11 cellular contexts compared by ENCODE assay signal in the genomic region with DNA sequence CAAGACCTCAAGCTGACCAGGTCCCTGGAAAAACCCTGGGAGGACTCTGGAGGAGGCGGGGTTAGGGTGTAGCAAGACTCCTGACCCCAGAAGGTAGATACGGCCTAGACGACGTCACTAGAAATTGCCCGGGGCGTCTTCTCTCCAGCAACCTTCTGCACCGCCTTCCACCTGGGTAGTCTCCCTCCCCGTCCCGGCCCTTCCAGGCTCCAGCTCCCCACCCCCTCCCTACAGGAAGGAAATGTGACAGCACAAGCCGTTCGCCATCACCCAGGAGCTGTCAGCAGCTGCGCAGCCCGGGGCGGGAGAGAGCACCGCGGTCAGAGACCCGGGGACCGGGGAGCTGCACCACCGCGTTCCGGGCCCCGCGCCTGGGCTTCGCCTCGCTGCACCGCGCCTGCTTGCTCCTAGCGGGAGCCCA. TPM values are rescaled to one million over a fixed set of nuclear protein-coding genes. Genes with fewer than 3 reads are reported as not detected.
DNase-seq lines count a peak whose midpoint lies in the region; ATAC-seq lines count a peak whose summit lies in the region.
"Had no signal": no experiment of that assay in that cellular context is flagged by ENCODE, and none has a peak within 500 bp of the region (broad histone marks: within the 10 kb centered on the region; RNA-seq: fewer than 3 reads in every experiment).

No MANE protein-coding gene starts in this region.

- no peaks in the 10 kb centered on the region for H3K9me3 ChIP-seq in BLaER1 treated with 17β-estradiol and CSF1 and Interleukin-3, amounts not matched to agents 10 nM and 100 nM (replicated peaks in 1 of 11)
- H3K9me3 ChIP-seq in mesenchymal stem cell (ENCODE audit: control insufficient read depth, low read length) = no peaks in the 10 kb centered on the region

- no peak overlapping the region for H4K91ac ChIP-seq in mesenchymal stem cell (ENCODE audit: low read length)

- H3K23ac ChIP-seq in mesenchymal stem cell (ENCODE audit: low read length in 2 of 2) = no peak overlapping the region

- H3K4me3 Mint-ChIP-seq in effector memory CD8-positive, alpha-beta T cell = peak overlapping the region; percentile 57 to 72
- peak overlapping the region in 1 of 5 donors; percentile 41 for H3K4me3 Mint-ChIP-seq in immature natural killer cell

- peaks cover 61 to 82% of the 10 kb centered on the region in 2 donors for H3K27me3 Mint-ChIP-seq in effector memory CD8-positive, alpha-beta T cell
- H3K27me3 Mint-ChIP-seq in immature natural killer cell (ENCODE audit: low read depth in 3 of 3) = peaks cover 5 to 34% (median 17%) of the 10 kb centered on the region in 3 donors

- peak overlapping the region in 1 of 2 experiments; percentile 79 for H2BK12ac ChIP-seq in mesenchymal stem cell (ENCODE audit: low read length in 2 of 2)

- peak overlapping the region; percentile 76 for H4K8ac ChIP-seq in mesenchymal stem cell (ENCODE audit: low read length)

- no peak overlapping the region for H3K27ac Mint-ChIP-seq in effector memory CD8-positive, alpha-beta T cell
- no peak overlapping the region for H3K27ac Mint-ChIP-seq in immature natural killer cell
- H3K27ac Mint-ChIP-seq: CD14-positive monocyte had no signal

- DNase-seq in NCI-H1105 treated with DMSO at 0.1 percent for 48 hours (lab: John Stamatoyannopoulos, UW) = peak; percentile 51
- no peak for DNase-seq in effector memory CD8-positive, alpha-beta T cell
- DNase-seq in mesenchymal stem cell = peak; percentile 47
- DNase-seq in NCI-H1436 treated with DMSO at 0.1 percent for 48 hours (lab: John Stamatoyannopoulos, UW) = no peak
- no peak for DNase-seq in NCI-H1694 (lab: John Stamatoyannopoulos, UW)
- DNase-seq in immature natural killer cell = no peak
- DNase-seq in medulla oblongata (ENCODE audit: extremely low spot score) = no peak
- DNase-seq: NCI-H226, T1000 had no signal

- H3K27ac ChIP-seq in BLaER1 treated with 17β-estradiol and CSF1 and Interleukin-3, amounts not matched to agents 10 nM and 100 nM = peak overlapping the region in 9 of 11 experiments; percentile 76 to 96 (median 92); a peak in 17 of 22 replicates
- peak overlapping the region; percentile 66 for H3K27ac ChIP-seq in mesenchymal stem cell (ENCODE audit: low read length, poor library complexity, severe bottlenecking)

- H2BK5ac ChIP-seq in mesenchymal stem cell (ENCODE audit: low read depth, low read length, poor library complexity, severe bottlenecking) = peak overlapping the region; percentile 36

- ATAC-seq in effector memory CD8-positive, alpha-beta T cell (replicated peaks) = no peak

- 7% methylated on average over 21 of the region's 28 CpGs for WGBS in mesenchymal stem cell

- no peaks in the 10 kb centered on the region for H3K36me3 ChIP-seq in BLaER1 treated with 17β-estradiol and CSF1 and Interleukin-3, amounts not matched to agents 10 nM and 100 nM
- no peaks in the 10 kb centered on the region for H3K36me3 ChIP-seq in mesenchymal stem cell (ENCODE audit: control insufficient read depth in 1 of 2, insufficient read depth in 2 of 2, low read depth in 1 of 2, low read length in 2 of 2)

- no peak overlapping the region for H2BK120ac ChIP-seq in mesenchymal stem cell (ENCODE audit: low read depth, low read length)

- H4K20me1 ChIP-seq in BLaER1 treated with 17β-estradiol and CSF1 and Interleukin-3, amounts not matched to agents 10 nM and 100 nM = no peaks in the 10 kb centered on the region

- peak overlapping the region; percentile 44 for H2BK15ac ChIP-seq in mesenchymal stem cell (ENCODE audit: low read depth, poor library complexity, severe bottlenecking)

- H2AFZ ChIP-seq in mesenchymal stem cell (ENCODE audit: low read depth, low read length) = peak overlapping the region; percentile 56

- H3K79me1 ChIP-seq in mesenchymal stem cell (replicated peaks; ENCODE audit: low read length, poor library complexity, severe bottlenecking) = no peaks in the 10 kb centered on the region

- peaks cover 8 to 12% of the 10 kb centered on the region in 2 donors for H3K4me1 Mint-ChIP-seq in effector memory CD8-positive, alpha-beta T cell (ENCODE audit: low read depth in 2 of 2)
- peaks cover 7 to 8% of the 10 kb centered on the region in 2 donors for H3K4me1 Mint-ChIP-seq in immature natural killer cell

- no peaks in the 10 kb centered on the region for H3K9me3 Mint-ChIP-seq in effector memory CD8-positive, alpha-beta T cell
- H3K9me3 Mint-ChIP-seq in immature natural killer cell = peaks cover 0 to 6% (median 2%) of the 10 kb centered on the region in 6 donors

- peaks cover 27 to 59% (median 48%) of the 10 kb centered on the region in 10 experiments for H3K4me1 ChIP-seq in BLaER1 treated with 17β-estradiol and CSF1 and Interleukin-3, amounts not matched to agents 10 nM and 100 nM
- peaks cover 32% of the 10 kb centered on the region for H3K4me1 ChIP-seq in mesenchymal stem cell (ENCODE audit: control insufficient read depth, insufficient read depth, low read depth, low read length)

- peak overlapping the region in 1 of 2 experiments; percentile 50 for H3K18ac ChIP-seq in mesenchymal stem cell (ENCODE audit: low read depth in 1 of 2, low read length in 2 of 2)

- no peak overlapping the region for H2AK5ac ChIP-seq in mesenchymal stem cell (ENCODE audit: low read length, severe bottlenecking)

- no peak overlapping the region for H3K14ac ChIP-seq in mesenchymal stem cell (ENCODE audit: low read length in 2 of 2)

- no peaks in the 10 kb centered on the region for H3K36me3 Mint-ChIP-seq in effector memory CD8-positive, alpha-beta T cell (ENCODE audit: insufficient read depth)
- H3K36me3 Mint-ChIP-seq in immature natural killer cell = peaks cover 0 to 5% (median 4%) of the 10 kb centered on the region in 3 donors

- peaks cover 0 to 31% (median 0%) of the 10 kb centered on the region in 11 experiments; a peak in 5 of 22 replicates for H3K27me3 ChIP-seq in BLaER1 treated with 17β-estradiol and CSF1 and Interleukin-3, amounts not matched to agents 10 nM and 100 nM
- peaks cover 0 to 43% of the 10 kb centered on the region in 2 experiments for H3K27me3 ChIP-seq in mesenchymal stem cell (ENCODE audit: control insufficient read depth in 1 of 2, insufficient read depth in 1 of 2, low read length in 2 of 2)

- peak overlapping the region in 10 of 11 experiments; percentile 73 to 93 (median 89); a peak in 17 of 22 replicates for H3K9ac ChIP-seq in BLaER1 treated with 17β-estradiol and CSF1 and Interleukin-3, amounts not matched to agents 10 nM and 100 nM
- H3K9ac ChIP-seq in mesenchymal stem cell (ENCODE audit: low read length) = no peak overlapping the region

- H3K4me2 ChIP-seq in BLaER1 treated with 17β-estradiol and CSF1 and Interleukin-3, amounts not matched to agents 10 nM and 100 nM = peak overlapping the region; percentile 88 to 99 (median 95)
- peak overlapping the region; percentile 90 for H3K4me2 ChIP-seq in mesenchymal stem cell (ENCODE audit: low read length, poor library complexity, severe bottlenecking)

- H3K4ac ChIP-seq in mesenchymal stem cell (ENCODE audit: low read depth in 1 of 2, low read length in 2 of 2) = peak overlapping the region in 1 of 2 experiments; percentile 10

- H3K4me3 ChIP-seq in BLaER1 treated with 17β-estradiol and CSF1 and Interleukin-3, amounts not matched to agents 10 nM and 100 nM = peak overlapping the region; percentile 61 to 80 (median 69)
- H3K4me3 ChIP-seq in mesenchymal stem cell (ENCODE audit: insufficient read depth in 1 of 2, low read depth in 1 of 2, low read length in 2 of 2) = no peak overlapping the region

RNA-seq across cellular contexts. Expression of gene SERTAD4, which starts 20.0 kb away (rescaled TPM):
- polyA plus RNA-seq in mesenchymal stem cell (2013, experiment 1 of 2) = 6.3 TPM
- 5.7 TPM for polyA plus RNA-seq in mesenchymal stem cell (2013, experiment 2 of 2)
- not detected for polyA plus RNA-seq in immature natural killer cell
- polyA plus RNA-seq: CD14-positive monocyte had no signal

Comparison
In these comparisons a context has a peak if more than half of its experiments do, and no peak if none do; other contexts are left out.
1. H3K4me3 ChIP-seq: peak in BLaER1 treated with 17β-estradiol and CSF1 and Interleukin-3, amounts not matched to agents 10 nM and 100 nM (10 of 10); none in mesenchymal stem cell (0 of 2).
2. DNase-seq: peak in NCI-H1105 treated with DMSO at 0.1 percent for 48 hours (single experiment) and mesenchymal stem cell (single experiment); none in effector memory CD8-positive, alpha-beta T cell (0 of 3), NCI-H1436 treated with DMSO at 0.1 percent for 48 hours (single experiment), NCI-H1694 (single experiment), immature natural killer cell (0 of 3) and medulla oblongata (single experiment).